ENCODE assay signal across 1 cellular context in the genomic region with DNA sequence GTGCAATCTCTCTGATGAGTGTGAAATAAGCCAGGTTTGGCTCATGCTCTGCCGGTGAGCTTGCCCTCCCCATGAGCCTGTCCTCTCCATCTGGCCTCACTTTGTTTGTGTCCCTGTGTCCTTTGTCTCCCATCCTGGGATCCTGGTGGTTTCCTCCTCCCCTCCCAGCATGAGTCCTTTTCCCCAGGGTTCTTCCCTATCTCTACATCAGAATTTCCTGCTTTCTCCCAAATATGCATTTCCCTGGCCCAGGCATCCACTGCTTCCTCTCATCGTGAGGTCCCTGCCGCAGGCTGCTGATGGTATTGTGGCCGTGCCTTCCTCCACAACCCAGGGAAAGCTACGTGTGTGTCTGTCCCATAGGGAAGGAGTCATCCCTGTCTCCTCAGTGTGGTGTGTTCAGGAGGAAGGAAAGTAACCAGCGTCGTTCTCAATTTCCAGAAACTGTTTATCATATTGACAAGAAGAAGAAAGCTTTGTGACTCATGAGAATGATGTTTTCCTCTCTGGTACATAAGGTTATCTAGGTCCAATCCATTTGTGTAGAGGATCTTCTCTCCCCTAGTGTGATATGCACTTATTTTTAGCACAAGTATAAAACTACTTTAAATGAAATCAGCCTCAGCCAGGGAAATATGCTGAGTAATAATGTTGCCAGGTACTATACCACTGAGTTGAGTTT.
TF ChIP-seq lines count a peak whose summit lies in the region.

No MANE protein-coding gene starts in this region.

TF ChIP-seq in endothelial cell of umbilical vein, 7 proteins besides CTCF, POLR2A, EP300 and RAD21 (continued from another document):
- TF ChIP-seq FOS (IDR thresholded peaks at IDR 0.05; ENCODE audit: borderline replicate concordance, insufficient read depth, low read length) = peak; percentile 71
